ENCODE assay signal across 8 cellular contexts in genomic region chr2:239380831-239381708, GRCh38. TPM values are rescaled to one million over a fixed set of nuclear protein-coding genes. Genes with fewer than 3 reads are reported as not detected.
DNase-seq lines count a peak whose midpoint lies in the region; ATAC-seq and TF ChIP-seq lines count a peak whose summit lies in the region.

No MANE protein-coding gene starts in this region.

- peaks cover 31% of the 10 kb centered on the region for H3K4me1 Mint-ChIP-seq in activated CD4-positive, alpha-beta memory T cell treated with anti-CD3 and anti-CD28 coated beads, Interleukin-2, amount 10 ng/mL, durations not matched to agents 7 days and 5 days
- H3K4me1 Mint-ChIP-seq in Calu3 (ENCODE audit: low read depth, unreplicated experiment): no peaks in the 10 kb centered on the region

- TF ChIP-seq POLR2A in GM18505 (IDR thresholded peaks at IDR 0.05; ENCODE audit: borderline replicate concordance, extremely low read depth, insufficient read depth, insufficient read length): no peak

- DNase-seq in activated CD4-positive, alpha-beta memory T cell treated with anti-CD3 and anti-CD28 coated beads, Interleukin-2, amount 10 ng/mL, durations not matched to agents 7 days and 5 days: peak; percentile 77
- DNase-seq in globus pallidus (ENCODE audit: low spot score) (peak; percentile 78), NCI-H748 treated with DMSO at 0.1 percent for 48 hours (lab: John Stamatoyannopoulos, UW) (no peak), middle frontal gyrus (ENCODE audit: extremely low spot score, low spot score) (no peak), Calu3 (no peak)
- peak; percentile 38 to 61 (median 55) for DNase-seq in stimulated activated CD4-positive, alpha-beta T cell treated with anti-CD3 and anti-CD28 coated beads, TNF-alpha, amount 100 ng/mL, for 24 hours (ENCODE audit: low read depth in 3 of 3)

- peak overlapping the region; percentile 93 for H3K27ac Mint-ChIP-seq in activated CD4-positive, alpha-beta memory T cell treated with anti-CD3 and anti-CD28 coated beads, Interleukin-2, amount 10 ng/mL, durations not matched to agents 7 days and 5 days
- H3K27ac Mint-ChIP-seq in Calu3 (ENCODE audit: unreplicated experiment): no peak overlapping the region

- H3K9me3 Mint-ChIP-seq in activated CD4-positive, alpha-beta memory T cell treated with anti-CD3 and anti-CD28 coated beads, Interleukin-2, amount 10 ng/mL, durations not matched to agents 7 days and 5 days: no peaks in the 10 kb centered on the region
- H3K9me3 Mint-ChIP-seq in Calu3 (ENCODE audit: low read depth, unreplicated experiment): no peaks in the 10 kb centered on the region

- CTCF ChIA-PET in activated CD4-positive, alpha-beta memory T cell treated with anti-CD3 and anti-CD28 coated beads, Interleukin-2, amount 10 ng/mL, durations not matched to agents 7 days and 5 days (lab: Charles Lee): interaction anchor here (0.6 to 3.2 kb wide), 13 partner anchors 10 to 250 kb away, joined by 3 to 15 read pairs (median 4); partner anchors contain the start of gene HDAC4
- CTCF ChIA-PET in Calu3 (lab: Charles Lee): no interaction called here

- peak overlapping the region; percentile 66 for H3K4me3 Mint-ChIP-seq in activated CD4-positive, alpha-beta memory T cell treated with anti-CD3 and anti-CD28 coated beads, Interleukin-2, amount 10 ng/mL, durations not matched to agents 7 days and 5 days
- no peak overlapping the region for H3K4me3 Mint-ChIP-seq in Calu3 (ENCODE audit: low read depth, unreplicated experiment)

- peak; percentile 33 for ATAC-seq in GM18505 (IDR thresholded peaks at IDR 0.05; ENCODE audit: unreplicated experiment)
- ATAC-seq in HG03060 (IDR thresholded peaks at IDR 0.05; ENCODE audit: low read depth, unreplicated experiment): peak; percentile 34

- H3K27me3 Mint-ChIP-seq in activated CD4-positive, alpha-beta memory T cell treated with anti-CD3 and anti-CD28 coated beads, Interleukin-2, amount 10 ng/mL, durations not matched to agents 7 days and 5 days: no peaks in the 10 kb centered on the region
- H3K27me3 Mint-ChIP-seq in Calu3 (ENCODE audit: unreplicated experiment): no peaks in the 10 kb centered on the region

- intact Hi-C loops in Calu3 (cut with micrococcal nuclease; ENCODE audit: unreplicated experiment): no loop called here

- BruUV-seq in Calu3 (replicated peaks; lab: Mats Ljungman, UMichigan): no TSS peak

- POLR2A ChIA-PET in activated CD4-positive, alpha-beta memory T cell treated with anti-CD3 and anti-CD28 coated beads, Interleukin-2, amount 10 ng/mL, durations not matched to agents 7 days and 5 days (lab: Charles Lee): interaction anchor here (0.8 to 3.2 kb wide), 17 partner anchors 9 to 644 kb away, joined by 3 to 23 read pairs (median 5); partner anchors contain the start of genes HDAC4 and NDUFA10

- no peak for TF ChIP-seq CTCF in Calu3 (IDR thresholded peaks at IDR 0.05; ENCODE audit: unreplicated experiment)

- H3K36me3 Mint-ChIP-seq in activated CD4-positive, alpha-beta memory T cell treated with anti-CD3 and anti-CD28 coated beads, Interleukin-2, amount 10 ng/mL, durations not matched to agents 7 days and 5 days (ENCODE audit: low read depth): peaks cover 15% of the 10 kb centered on the region
- H3K36me3 Mint-ChIP-seq in Calu3 (ENCODE audit: insufficient read depth, unreplicated experiment): no peaks in the 10 kb centered on the region

RNA-seq across cellular contexts. Expression of gene HDAC4, which starts 19.8 kb away (rescaled TPM):
- total RNA-seq in activated CD4-positive, alpha-beta memory T cell treated with anti-CD3 and anti-CD28 coated beads, Interleukin-2, amount 10 ng/mL, durations not matched to agents 7 days and 5 days: 10 to 100 TPM; 64.8 to 67.4 TPM
- 30.5 and 39.6 TPM in 2 replicates for total RNA-seq in Calu3 (2022)

Comparison
In these comparisons a context has a peak if more than half of its experiments do, and no peak if none do; other contexts are left out.
1. DNase-seq: peak in activated CD4-positive, alpha-beta memory T cell treated with anti-CD3 and anti-CD28 coated beads, Interleukin-2, amount 10 ng/mL, durations not matched to agents 7 days and 5 days (single experiment), globus pallidus (single experiment) and stimulated activated CD4-positive, alpha-beta T cell treated with anti-CD3 and anti-CD28 coated beads, TNF-alpha, amount 100 ng/mL, for 24 hours (3 of 3); none in NCI-H748 treated with DMSO at 0.1 percent for 48 hours (single experiment), middle frontal gyrus (single experiment) and Calu3 (single experiment).